1 cellular context compared by ENCODE assay signal in the genomic region with DNA sequence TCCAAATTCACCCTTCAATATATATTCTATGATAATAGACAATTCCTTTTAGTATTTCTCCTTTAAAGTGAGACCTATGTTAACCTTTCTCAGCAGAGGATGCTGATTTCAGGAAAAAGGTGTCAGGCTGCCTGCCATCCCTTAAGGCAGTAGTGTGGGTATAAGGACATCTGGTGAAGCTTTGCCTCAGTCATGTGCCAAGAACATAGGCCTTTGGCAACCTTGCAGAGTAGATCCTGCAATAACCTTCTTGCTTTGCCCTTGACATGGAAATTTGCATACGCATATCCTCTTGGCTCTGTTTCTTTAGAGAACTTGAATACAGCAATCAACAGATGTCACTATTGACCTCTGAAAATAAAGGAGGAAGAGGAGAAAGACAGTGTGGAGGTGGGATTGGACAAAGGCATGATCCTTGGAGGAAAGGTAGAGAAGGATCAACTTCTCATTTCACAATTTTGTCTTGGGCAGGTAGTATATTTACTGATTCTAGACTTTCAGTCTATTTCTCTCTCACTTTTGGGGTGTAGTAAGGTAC.
TF ChIP-seq lines count a peak whose summit lies in the region.

No MANE protein-coding gene starts in this region.

TF ChIP-seq in GM23338, 12 proteins besides CTCF, POLR2A, EP300 and RAD21 (continued from another document):
- TF ChIP-seq, protein P1, sequence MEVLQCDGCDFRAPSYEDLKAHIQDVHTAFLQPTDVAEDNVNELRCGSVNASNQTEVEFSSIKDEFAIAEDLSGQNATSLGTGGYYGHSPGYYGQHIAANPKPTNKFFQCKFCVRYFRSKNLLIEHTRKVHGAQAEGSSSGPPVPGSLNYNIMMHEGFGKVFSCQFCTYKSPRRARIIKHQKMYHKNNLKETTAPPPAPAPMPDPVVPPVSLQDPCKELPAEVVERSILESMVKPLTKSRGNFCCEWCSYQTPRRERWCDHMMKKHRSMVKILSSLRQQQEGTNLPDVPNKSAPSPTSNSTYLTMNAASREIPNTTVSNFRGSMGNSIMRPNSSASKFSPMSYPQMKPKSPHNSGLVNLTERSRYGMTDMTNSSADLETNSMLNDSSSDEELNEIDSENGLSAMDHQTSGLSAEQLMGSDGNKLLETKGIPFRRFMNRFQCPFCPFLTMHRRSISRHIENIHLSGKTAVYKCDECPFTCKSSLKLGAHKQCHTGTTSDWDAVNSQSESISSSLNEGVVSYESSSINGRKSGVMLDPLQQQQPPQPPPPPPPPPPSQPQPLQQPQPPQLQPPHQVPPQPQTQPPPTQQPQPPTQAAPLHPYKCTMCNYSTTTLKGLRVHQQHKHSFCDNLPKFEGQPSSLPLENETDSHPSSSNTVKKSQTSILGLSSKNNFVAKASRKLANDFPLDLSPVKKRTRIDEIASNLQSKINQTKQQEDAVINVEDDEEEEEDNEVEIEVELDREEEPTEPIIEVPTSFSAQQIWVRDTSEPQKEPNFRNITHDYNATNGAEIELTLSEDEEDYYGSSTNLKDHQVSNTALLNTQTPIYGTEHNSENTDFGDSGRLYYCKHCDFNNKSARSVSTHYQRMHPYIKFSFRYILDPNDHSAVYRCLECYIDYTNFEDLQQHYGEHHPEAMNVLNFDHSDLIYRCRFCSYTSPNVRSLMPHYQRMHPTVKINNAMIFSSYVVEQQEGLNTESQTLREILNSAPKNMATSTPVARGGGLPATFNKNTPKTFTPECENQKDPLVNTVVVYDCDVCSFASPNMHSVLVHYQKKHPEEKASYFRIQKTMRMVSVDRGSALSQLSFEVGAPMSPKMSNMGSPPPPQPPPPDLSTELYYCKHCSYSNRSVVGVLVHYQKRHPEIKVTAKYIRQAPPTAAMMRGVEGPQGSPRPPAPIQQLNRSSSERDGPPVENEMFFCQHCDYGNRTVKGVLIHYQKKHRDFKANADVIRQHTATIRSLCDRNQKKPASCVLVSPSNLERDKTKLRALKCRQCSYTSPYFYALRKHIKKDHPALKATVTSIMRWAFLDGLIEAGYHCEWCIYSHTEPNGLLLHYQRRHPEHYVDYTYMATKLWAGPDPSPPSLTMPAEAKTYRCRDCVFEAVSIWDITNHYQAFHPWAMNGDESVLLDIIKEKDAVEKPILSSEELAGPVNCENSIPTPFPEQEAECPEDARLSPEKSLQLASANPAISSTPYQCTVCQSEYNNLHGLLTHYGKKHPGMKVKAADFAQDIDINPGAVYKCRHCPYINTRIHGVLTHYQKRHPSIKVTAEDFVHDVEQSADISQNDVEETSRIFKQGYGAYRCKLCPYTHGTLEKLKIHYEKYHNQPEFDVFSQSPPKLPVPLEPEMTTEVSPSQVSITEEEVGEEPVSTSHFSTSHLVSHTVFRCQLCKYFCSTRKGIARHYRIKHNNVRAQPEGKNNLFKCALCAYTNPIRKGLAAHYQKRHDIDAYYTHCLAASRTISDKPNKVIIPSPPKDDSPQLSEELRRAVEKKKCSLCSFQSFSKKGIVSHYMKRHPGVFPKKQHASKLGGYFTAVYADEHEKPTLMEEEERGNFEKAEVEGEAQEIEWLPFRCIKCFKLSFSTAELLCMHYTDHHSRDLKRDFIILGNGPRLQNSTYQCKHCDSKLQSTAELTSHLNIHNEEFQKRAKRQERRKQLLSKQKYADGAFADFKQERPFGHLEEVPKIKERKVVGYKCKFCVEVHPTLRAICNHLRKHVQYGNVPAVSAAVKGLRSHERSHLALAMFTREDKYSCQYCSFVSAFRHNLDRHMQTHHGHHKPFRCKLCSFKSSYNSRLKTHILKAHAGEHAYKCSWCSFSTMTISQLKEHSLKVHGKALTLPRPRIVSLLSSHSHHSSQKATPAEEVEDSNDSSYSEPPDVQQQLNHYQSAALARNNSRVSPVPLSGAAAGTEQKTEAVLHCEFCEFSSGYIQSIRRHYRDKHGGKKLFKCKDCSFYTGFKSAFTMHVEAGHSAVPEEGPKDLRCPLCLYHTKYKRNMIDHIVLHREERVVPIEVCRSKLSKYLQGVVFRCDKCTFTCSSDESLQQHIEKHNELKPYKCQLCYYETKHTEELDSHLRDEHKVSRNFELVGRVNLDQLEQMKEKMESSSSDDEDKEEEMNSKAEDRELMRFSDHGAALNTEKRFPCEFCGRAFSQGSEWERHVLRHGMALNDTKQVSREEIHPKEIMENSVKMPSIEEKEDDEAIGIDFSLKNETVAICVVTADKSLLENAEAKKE (CRISPR knock-in tag; IDR thresholded peaks at IDR 0.05), result no peak
- no peak for TF ChIP-seq POLR2AphosphoS5 (IDR thresholded peaks at IDR 0.05; ENCODE audit: low read depth)
- TF ChIP-seq, protein P2, sequence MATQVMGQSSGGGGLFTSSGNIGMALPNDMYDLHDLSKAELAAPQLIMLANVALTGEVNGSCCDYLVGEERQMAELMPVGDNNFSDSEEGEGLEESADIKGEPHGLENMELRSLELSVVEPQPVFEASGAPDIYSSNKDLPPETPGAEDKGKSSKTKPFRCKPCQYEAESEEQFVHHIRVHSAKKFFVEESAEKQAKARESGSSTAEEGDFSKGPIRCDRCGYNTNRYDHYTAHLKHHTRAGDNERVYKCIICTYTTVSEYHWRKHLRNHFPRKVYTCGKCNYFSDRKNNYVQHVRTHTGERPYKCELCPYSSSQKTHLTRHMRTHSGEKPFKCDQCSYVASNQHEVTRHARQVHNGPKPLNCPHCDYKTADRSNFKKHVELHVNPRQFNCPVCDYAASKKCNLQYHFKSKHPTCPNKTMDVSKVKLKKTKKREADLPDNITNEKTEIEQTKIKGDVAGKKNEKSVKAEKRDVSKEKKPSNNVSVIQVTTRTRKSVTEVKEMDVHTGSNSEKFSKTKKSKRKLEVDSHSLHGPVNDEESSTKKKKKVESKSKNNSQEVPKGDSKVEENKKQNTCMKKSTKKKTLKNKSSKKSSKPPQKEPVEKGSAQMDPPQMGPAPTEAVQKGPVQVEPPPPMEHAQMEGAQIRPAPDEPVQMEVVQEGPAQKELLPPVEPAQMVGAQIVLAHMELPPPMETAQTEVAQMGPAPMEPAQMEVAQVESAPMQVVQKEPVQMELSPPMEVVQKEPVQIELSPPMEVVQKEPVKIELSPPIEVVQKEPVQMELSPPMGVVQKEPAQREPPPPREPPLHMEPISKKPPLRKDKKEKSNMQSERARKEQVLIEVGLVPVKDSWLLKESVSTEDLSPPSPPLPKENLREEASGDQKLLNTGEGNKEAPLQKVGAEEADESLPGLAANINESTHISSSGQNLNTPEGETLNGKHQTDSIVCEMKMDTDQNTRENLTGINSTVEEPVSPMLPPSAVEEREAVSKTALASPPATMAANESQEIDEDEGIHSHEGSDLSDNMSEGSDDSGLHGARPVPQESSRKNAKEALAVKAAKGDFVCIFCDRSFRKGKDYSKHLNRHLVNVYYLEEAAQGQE (IDR thresholded peaks at IDR 0.05; ENCODE audit: unreplicated experiment), result no peak
